In the genomic region with DNA sequence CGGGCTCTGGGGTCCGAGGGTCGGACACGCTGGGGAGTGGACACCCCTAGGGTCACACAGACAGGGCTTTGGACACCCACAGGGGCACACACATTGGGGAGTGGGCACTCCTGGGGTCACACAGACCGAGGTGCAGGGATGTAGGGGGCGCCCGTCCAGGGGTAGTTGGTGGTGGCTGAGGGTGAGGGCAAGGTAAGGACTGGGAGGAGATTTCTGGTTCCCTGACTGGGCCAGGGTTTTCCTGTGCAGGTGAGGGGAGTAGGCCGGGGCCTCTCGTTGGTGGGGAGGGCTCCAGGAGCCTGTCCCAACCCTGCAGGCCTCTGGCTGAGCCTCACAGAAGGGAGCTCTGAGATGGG, we compare ENCODE assay signal across 9 cellular contexts. TPM values are rescaled to one million over a fixed set of nuclear protein-coding genes. Genes with fewer than 3 reads are reported as not detected.
DNase-seq lines count a peak whose midpoint lies in the region; ATAC-seq, FAIRE-seq and TF ChIP-seq lines count a peak whose summit lies in the region.
"Had no signal": no experiment of that assay in that cellular context is flagged by ENCODE, and none has a peak within 500 bp of the region (broad histone marks: within the 10 kb centered on the region; RNA-seq: fewer than 3 reads in every experiment).

No MANE protein-coding gene starts in this region.

- H3K9me3 ChIP-seq in SJSA1 (replicated peaks) (no peaks in the 10 kb centered on the region), small intestine (ENCODE audit: control insufficient read depth, low read depth) (no peaks in the 10 kb centered on the region)

- peak overlapping the region; percentile 86 for H3K4me3 Mint-ChIP-seq in activated CD4-positive, alpha-beta T cell treated with anti-CD3 and anti-CD28 coated beads, Interleukin-2, amount 10 ng/mL, durations not matched to agents 7 days and 5 days
- peak overlapping the region; percentile 90 for H3K4me3 Mint-ChIP-seq in glutamatergic neuron (ENCODE audit: unreplicated experiment)

- no peak for TF ChIP-seq CTCF in glutamatergic neuron (IDR thresholded peaks at IDR 0.05; ENCODE audit: partially characterized antibody, unreplicated experiment)

- DNase-seq in activated CD4-positive, alpha-beta T cell treated with anti-CD3 and anti-CD28 coated beads, Interleukin-2, amount 10 ng/mL, durations not matched to agents 7 days and 5 days, result no peak
- DNase-seq in activated CD4-positive, alpha-beta T cell treated with anti-CD3 and anti-CD28 coated beads for 48 hours, result no peak
- DNase-seq in SJSA1 (ENCODE audit: low read depth in 1 of 2, low spot score in 2 of 2) (no peak), glutamatergic neuron (no peak), small intestine (no peak), dedifferentiated amniotic fluid mesenchymal stem cell (ENCODE audit: extremely low spot score) (no peak)

- peak overlapping the region; percentile 62 for H3K4me3 ChIP-seq in SJSA1
- H3K4me3 ChIP-seq in small intestine (ENCODE audit: low read depth in 1 of 2, low read length in 2 of 2), result peak overlapping the region; percentile 41 to 46

- peaks cover 4% of the 10 kb centered on the region; the same call in 1 of the 2 replicates for H3K4me1 ChIP-seq in SJSA1 (replicated peaks)
- H3K4me1 ChIP-seq in small intestine (ENCODE audit: control insufficient read depth in 2 of 2, insufficient read depth in 1 of 2, low read depth in 1 of 2, low read length in 1 of 2), result no peaks in the 10 kb centered on the region

- peak overlapping the region; percentile 94 for H3K27ac Mint-ChIP-seq in activated CD4-positive, alpha-beta T cell treated with anti-CD3 and anti-CD28 coated beads, Interleukin-2, amount 10 ng/mL, durations not matched to agents 7 days and 5 days
- no peak overlapping the region for H3K27ac Mint-ChIP-seq in glutamatergic neuron (ENCODE audit: unreplicated experiment)

- H3K36me3 ChIP-seq in SJSA1, result no peaks in the 10 kb centered on the region
- H3K36me3 ChIP-seq in small intestine (ENCODE audit: control insufficient read depth in 2 of 2, insufficient read depth in 2 of 2, low read length in 2 of 2), result no peaks in the 10 kb centered on the region

- no peaks in the 10 kb centered on the region for H3K9me3 Mint-ChIP-seq in activated CD4-positive, alpha-beta T cell treated with anti-CD3 and anti-CD28 coated beads, Interleukin-2, amount 10 ng/mL, durations not matched to agents 7 days and 5 days
- H3K9me3 Mint-ChIP-seq in glutamatergic neuron (ENCODE audit: unreplicated experiment), result no peaks in the 10 kb centered on the region

- peaks cover 15% of the 10 kb centered on the region for H3K4me1 Mint-ChIP-seq in activated CD4-positive, alpha-beta T cell treated with anti-CD3 and anti-CD28 coated beads, Interleukin-2, amount 10 ng/mL, durations not matched to agents 7 days and 5 days
- no peaks in the 10 kb centered on the region for H3K4me1 Mint-ChIP-seq in glutamatergic neuron (ENCODE audit: low read depth, unreplicated experiment)

- FAIRE-seq in small intestine (lab: Jason Lieb, UNC), result no peak
- FAIRE-seq: colon had no signal

- H3K27me3 ChIP-seq in SJSA1 (replicated peaks) (no peaks in the 10 kb centered on the region), small intestine (ENCODE audit: control insufficient read depth in 2 of 2, insufficient read depth in 2 of 2, low read length in 2 of 2) (no peaks in the 10 kb centered on the region)

- POLR2A ChIA-PET in activated CD4-positive, alpha-beta T cell treated with anti-CD3 and anti-CD28 coated beads, Interleukin-2, amount 10 ng/mL, durations not matched to agents 7 days and 5 days (lab: Charles Lee), result no interaction called here

- CTCF ChIA-PET in activated CD4-positive, alpha-beta T cell treated with anti-CD3 and anti-CD28 coated beads, Interleukin-2, amount 10 ng/mL, durations not matched to agents 7 days and 5 days (lab: Charles Lee), result no interaction called here

- H3K27me3 Mint-ChIP-seq in activated CD4-positive, alpha-beta T cell treated with anti-CD3 and anti-CD28 coated beads, Interleukin-2, amount 10 ng/mL, durations not matched to agents 7 days and 5 days, result no peaks in the 10 kb centered on the region
- H3K27me3 Mint-ChIP-seq in glutamatergic neuron (ENCODE audit: unreplicated experiment), result no peaks in the 10 kb centered on the region

- 8 to 38% (median 19%) methylated on average over 8 to 9 of the region's 9 CpGs for WGBS in small intestine, 3 donors

- H3K27ac ChIP-seq in SJSA1, result no peak overlapping the region
- peak overlapping the region in 1 of 2 donors; percentile 65 for H3K27ac ChIP-seq in small intestine (ENCODE audit: low read depth in 1 of 2, low read length in 1 of 2)

- ATAC-seq in HG02763 (IDR thresholded peaks at IDR 0.05; ENCODE audit: unreplicated experiment) (no peak), HG02981 (IDR thresholded peaks at IDR 0.05; ENCODE audit: unreplicated experiment) (no peak)

- H3K36me3 Mint-ChIP-seq in activated CD4-positive, alpha-beta T cell treated with anti-CD3 and anti-CD28 coated beads, Interleukin-2, amount 10 ng/mL, durations not matched to agents 7 days and 5 days (ENCODE audit: low read depth), result no peaks in the 10 kb centered on the region
- no peaks in the 10 kb centered on the region for H3K36me3 Mint-ChIP-seq in glutamatergic neuron (ENCODE audit: unreplicated experiment)

RNA-seq across cellular contexts. Expression of a gene that starts 21.9 kb away (rescaled TPM):
- total RNA-seq in activated CD4-positive, alpha-beta T cell treated with anti-CD3 and anti-CD28 coated beads, Interleukin-2, amount 10 ng/mL, durations not matched to agents 7 days and 5 days, result 10 to 100 TPM; 44.0 to 48.6 TPM
- total RNA-seq in SJSA1 (2014; rRNA removed; shearing (Covaris generic)), result 9.7 and 21.4 TPM in 2 replicates
- 66.4 TPM for total RNA-seq in glutamatergic neuron (ENCODE audit: unreplicated experiment)
- 100 to 1,000 TPM in 1 of 3 donors, 10 to 100 TPM in 2; 49.6 to 122 (median 96.6) TPM for polyA plus RNA-seq in small intestine

RNA-seq across cellular contexts. Expression of a gene that starts 21.9 kb away (rescaled TPM):
- 10 to 100 TPM; 29.2 to 33.2 TPM for total RNA-seq in activated CD4-positive, alpha-beta T cell treated with anti-CD3 and anti-CD28 coated beads, Interleukin-2, amount 10 ng/mL, durations not matched to agents 7 days and 5 days
- total RNA-seq in SJSA1 (2014; rRNA removed; shearing (Covaris generic)), result 32.2 and 47.9 TPM in 2 replicates
- total RNA-seq in glutamatergic neuron (ENCODE audit: unreplicated experiment), result 20.6 TPM
- polyA plus RNA-seq in small intestine, result 10 to 100 TPM; 19.0 to 22.2 (median 20.1) TPM

RNA-seq across cellular contexts. Expression of a gene that starts 27.8 kb away (rescaled TPM):
- total RNA-seq in activated CD4-positive, alpha-beta T cell treated with anti-CD3 and anti-CD28 coated beads, Interleukin-2, amount 10 ng/mL, durations not matched to agents 7 days and 5 days, result 10 to 100 TPM; 24.7 to 27.1 TPM
- 5.0 and 5.6 TPM in 2 replicates for total RNA-seq in SJSA1 (2014; rRNA removed; shearing (Covaris generic))
- 41.5 TPM for total RNA-seq in glutamatergic neuron (ENCODE audit: unreplicated experiment)
- polyA plus RNA-seq in small intestine, result 10 to 100 TPM in 1 of 3 donors, 1 to 10 TPM in 2; 1.3 to 12.8 (median 4.6) TPM

RNA-seq across cellular contexts. Expression of a gene that starts 42.8 kb away (rescaled TPM):
- total RNA-seq in activated CD4-positive, alpha-beta T cell treated with anti-CD3 and anti-CD28 coated beads, Interleukin-2, amount 10 ng/mL, durations not matched to agents 7 days and 5 days, result 1 to 10 TPM; 5.5 to 5.9 TPM
- 0.58 TPM in 1 of 2 replicates, not detected in the other for total RNA-seq in SJSA1 (2014; rRNA removed; shearing (Covaris generic))
- total RNA-seq in glutamatergic neuron (ENCODE audit: unreplicated experiment), result 17.6 TPM
- 10 to 100 TPM in 2 of 3 donors, 1 to 10 TPM in 1; 5.7 to 15.7 (median 13.2) TPM for polyA plus RNA-seq in small intestine

RNA-seq across cellular contexts. Expression of a gene that starts 58.5 kb away (rescaled TPM):
- total RNA-seq in activated CD4-positive, alpha-beta T cell treated with anti-CD3 and anti-CD28 coated beads, Interleukin-2, amount 10 ng/mL, durations not matched to agents 7 days and 5 days, result 10 to 100 TPM; 25.7 to 26.8 TPM
- total RNA-seq in SJSA1 (2014; rRNA removed; shearing (Covaris generic)), result 43.0 and 64.3 TPM in 2 replicates
- 39.8 TPM for total RNA-seq in glutamatergic neuron (ENCODE audit: unreplicated experiment)
- polyA plus RNA-seq in small intestine, result 10 to 100 TPM; 23.3 to 23.8 (median 23.5) TPM
